ENCODE assay signal across 8 cellular contexts in the genomic region with DNA sequence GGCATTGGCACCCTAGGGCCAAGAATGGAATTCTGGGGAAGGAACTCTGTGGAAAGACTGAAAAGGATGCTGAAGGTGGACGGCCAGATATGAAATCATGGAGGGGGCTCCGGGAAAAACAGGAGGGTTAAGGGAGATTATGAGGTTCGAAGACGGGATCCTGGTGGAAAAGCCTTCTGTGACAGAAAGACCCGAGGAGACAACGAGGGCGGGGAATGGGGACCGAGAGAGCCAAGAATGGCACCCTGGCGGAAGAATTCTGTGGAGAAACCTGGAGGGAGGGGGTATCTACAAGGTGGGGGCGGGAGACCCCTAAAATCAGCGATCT. TPM values are rescaled to one million over a fixed set of nuclear protein-coding genes. Genes with fewer than 3 reads are reported as not detected.
DNase-seq lines count a peak whose midpoint lies in the region; ATAC-seq and TF ChIP-seq lines count a peak whose summit lies in the region.

No MANE protein-coding gene starts in this region.

- peak overlapping the region; percentile 84 for H3K9ac ChIP-seq in mucosa of stomach (ENCODE audit: low read length)

- H3K9me3 ChIP-seq in body of pancreas (no peaks in the 10 kb centered on the region), mucosa of stomach (ENCODE audit: control insufficient read depth, low read length) (no peaks in the 10 kb centered on the region)

- no peak for TF ChIP-seq POLR2A in body of pancreas (IDR thresholded peaks at IDR 0.05)

- 0% methylated on average over 11 of the region's 11 CpGs for WGBS in body of pancreas, 2 donors

- no peaks in the 10 kb centered on the region for H3K27me3 ChIP-seq in body of pancreas
- H3K27me3 ChIP-seq in mucosa of stomach (ENCODE audit: control insufficient read depth, insufficient read depth, low read length): no peaks in the 10 kb centered on the region

- DNase-seq in AG04449 (ENCODE audit: low read depth, low spot score) (no peak), body of pancreas (no peak), SKM-1 (lab: John Stamatoyannopoulos, UW; ENCODE audit: unreplicated experiment) (no peak), AG08396 (ENCODE audit: low spot score) (no peak)
- DNase-seq in stimulated activated naive CD4-positive, alpha-beta T cell treated with Interleukin-2 at 50 U/mL for 16 hours (lab: John Stamatoyannopoulos, UW): no peak

- POLR2A ChIA-PET in AG04449 (lab: Yijun Ruan, JAX): no interaction called here

- H3K4me3 ChIP-seq in AG04449 (ENCODE audit: low read depth, low read length): peak overlapping the region; percentile 94
- H3K4me3 ChIP-seq in body of pancreas: peak overlapping the region; percentile 50 to 78
- peak overlapping the region; percentile 75 for H3K4me3 ChIP-seq in mucosa of stomach (ENCODE audit: low read length)

- peaks cover 0 to 5% of the 10 kb centered on the region in 2 donors for H3K36me3 ChIP-seq in body of pancreas (replicated peaks in 1 of 2; ENCODE audit: insufficient read depth in 1 of 2, low read depth in 2 of 2)
- peaks cover 7% of the 10 kb centered on the region for H3K36me3 ChIP-seq in mucosa of stomach (ENCODE audit: control insufficient read depth, insufficient read depth, low read length)

- H3K27ac ChIP-seq in body of pancreas: peak overlapping the region in 3 of 4 donors; percentile 23 to 82 (median 79)

- intact Hi-C loops in body of pancreas (cut with DNase I): no loop called here

- TF ChIP-seq CTCF in AG04449 (IDR thresholded peaks at IDR 0.05; ENCODE audit: insufficient read depth, low read length, missing control alignments): no peak
- no peak for TF ChIP-seq CTCF in body of pancreas (IDR thresholded peaks at IDR 0.05)

- ATAC-seq in HG03045 (IDR thresholded peaks at IDR 0.05; ENCODE audit: unreplicated experiment) (peak; percentile 5), body of pancreas (no peak), HG02840 (IDR thresholded peaks at IDR 0.05; ENCODE audit: low FRiP score, unreplicated experiment) (no peak)

- H3K4me1 ChIP-seq in body of pancreas (peaks cover 20% of the 10 kb centered on the region), mucosa of stomach (ENCODE audit: control insufficient read depth, insufficient read depth, low read length) (peaks cover 10% of the 10 kb centered on the region)

- CTCF ChIA-PET in AG04449 (lab: Yijun Ruan, JAX): no interaction called here

RNA-seq across cellular contexts. Expression of a gene that starts 0.4 kb away (rescaled TPM):
- total RNA-seq in body of pancreas: 1 to 10 TPM; 5.2 to 8.6 TPM

RNA-seq across cellular contexts. Expression of a gene that starts 0.5 kb away (rescaled TPM):
- total RNA-seq in body of pancreas: 1 to 10 TPM; 2.6 to 3.6 TPM

RNA-seq across cellular contexts. Expression of a gene that starts 38.6 kb away (rescaled TPM):
- total RNA-seq in body of pancreas: 10 to 100 TPM; 12.5 to 30.6 TPM

RNA-seq across cellular contexts. Expression of a gene that starts 56.0 kb away (rescaled TPM):
- 100 to 1,000 TPM in 1 of 2 donors, 10 to 100 TPM in 1; 31.6 to 102 TPM for total RNA-seq in body of pancreas
